ENCODE assay signal across 26 cellular contexts in genomic region chr2:85872536-85873161, GRCh38. TPM values are rescaled to one million over a fixed set of nuclear protein-coding genes. Genes with fewer than 3 reads are reported as not detected.
DNase-seq lines count a peak whose midpoint lies in the region; ATAC-seq and TF ChIP-seq lines count a peak whose summit lies in the region.
"Had no signal": no experiment of that assay in that cellular context is flagged by ENCODE, and none has a peak within 500 bp of the region (broad histone marks: within the 10 kb centered on the region; RNA-seq: fewer than 3 reads in every experiment).

No MANE protein-coding gene starts in this region.

- no peaks in the 10 kb centered on the region for H3K9me3 ChIP-seq in Peyer's patch
- no peaks in the 10 kb centered on the region for H3K9me3 ChIP-seq in vagina
- H3K9me3 ChIP-seq: BE2C, Caco-2, SK-N-SH, thyroid gland had no signal

- no peaks in the 10 kb centered on the region for H3K9me3 Mint-ChIP-seq in natural killer cell treated with Interleukin-12 subunit alpha and Interleukin-12 subunit beta and Interleukin-15 and Interleukin-18, amount 100 ng/mL, for 72 hours
- no peaks in the 10 kb centered on the region for H3K9me3 Mint-ChIP-seq in natural killer cell
- H3K9me3 Mint-ChIP-seq in endothelial cell (ENCODE audit: unreplicated experiment): no peaks in the 10 kb centered on the region
- H3K9me3 Mint-ChIP-seq: activated CD8-positive, alpha-beta T cell treated with anti-CD3 and anti-CD28 coated beads for 36 hours; stimulated activated naive CD8-positive, alpha-beta T cell treated with anti-CD3 and anti-CD28 coated beads, Interleukin-15, Interleukin-2, amounts not matched to agents 100 ng/mL and 50 ng/mL, for 24 hours; T-helper 1 cell treated with Interleukin-12 subunit alpha and Interleukin-12 subunit beta and Interleukin-4 antibody, amounts not matched to agents 30 μg/mL and 1 μg/mL, for 36 hours had no signal

- H3K79me2 ChIP-seq in mesendoderm (ENCODE audit: control insufficient read depth, insufficient read depth, low read length): no peaks in the 10 kb centered on the region

- H3K4me2 ChIP-seq in mesendoderm (ENCODE audit: low read length): no peak overlapping the region
- H3K4me2 ChIP-seq: SK-N-SH had no signal

- no peak overlapping the region for H3K23ac ChIP-seq in mesendoderm (ENCODE audit: low read length)

- H2BK15ac ChIP-seq in mesendoderm (replicated peaks; ENCODE audit: low read depth): no peak overlapping the region

- H3K79me1 ChIP-seq in mesendoderm (ENCODE audit: low read length): no peaks in the 10 kb centered on the region

- no peak overlapping the region for H2BK120ac ChIP-seq in mesendoderm (ENCODE audit: low read depth, low read length)

- peaks cover 37 to 43% of the 10 kb centered on the region in 2 donors for H3K4me1 Mint-ChIP-seq in natural killer cell treated with Interleukin-12 subunit alpha and Interleukin-12 subunit beta and Interleukin-15 and Interleukin-18, amount 100 ng/mL, for 72 hours (ENCODE audit: low read depth in 2 of 2)
- H3K4me1 Mint-ChIP-seq in natural killer cell: peaks cover 60 to 78% of the 10 kb centered on the region in 2 donors
- peaks cover 56% of the 10 kb centered on the region for H3K4me1 Mint-ChIP-seq in endothelial cell (ENCODE audit: unreplicated experiment)

- H3K27me3 Mint-ChIP-seq in natural killer cell treated with Interleukin-12 subunit alpha and Interleukin-12 subunit beta and Interleukin-15 and Interleukin-18, amount 100 ng/mL, for 72 hours: no peaks in the 10 kb centered on the region
- H3K27me3 Mint-ChIP-seq in natural killer cell (ENCODE audit: low read depth in 2 of 2) (no peaks in the 10 kb centered on the region), endothelial cell (ENCODE audit: unreplicated experiment) (peaks cover 11% of the 10 kb centered on the region)
- H3K27me3 Mint-ChIP-seq: activated CD8-positive, alpha-beta T cell treated with anti-CD3 and anti-CD28 coated beads for 36 hours; stimulated activated naive CD8-positive, alpha-beta T cell treated with anti-CD3 and anti-CD28 coated beads, Interleukin-15, Interleukin-2, amounts not matched to agents 100 ng/mL and 50 ng/mL, for 24 hours had no signal

- H3K36me3 ChIP-seq in mesendoderm (ENCODE audit: control insufficient read depth, insufficient read depth, low read length) (no peaks in the 10 kb centered on the region), Peyer's patch (no peaks in the 10 kb centered on the region), vagina (no peaks in the 10 kb centered on the region)
- H3K36me3 ChIP-seq: BE2C, thyroid gland had no signal

- no CpG with 5 or more reads among the region's 16 CpGs for WGBS in mesendoderm (ENCODE audit: extremely low coverage, insufficient coverage, low lambda C conversion rate)

- no peak for DNase-seq in natural killer cell treated with Interleukin-12 subunit alpha and Interleukin-12 subunit beta and Interleukin-15 and Interleukin-18, amount 100 ng/mL, for 72 hours (ENCODE audit: low spot score)
- DNase-seq in natural killer cell (no peak), cerebellum (ENCODE audit: low spot score) (peak; percentile 53), mesendoderm (peak; percentile 62), Peyer's patch (no peak), vagina (ENCODE audit: extremely low spot score in 2 of 2) (no peak), endothelial cell (ENCODE audit: low spot score) (no peak)
- DNase-seq: activated CD8-positive, alpha-beta T cell treated with anti-CD3 and anti-CD28 coated beads for 36 hours; activated effector memory CD4-positive, alpha-beta T cell treated with Interleukin-2 at 50 U/mL for 16 hours; BE2C; Caco-2; GF-D8; Karpas-422; MV-4-11; NCI-H146; NCI-H2107; NCI-H446; NCI-H82; RPMI8226; SK-N-SH; thyroid gland had no signal

- no peak overlapping the region for H3K4ac ChIP-seq in mesendoderm (ENCODE audit: low read depth, low read length)

- no peak overlapping the region for H3K18ac ChIP-seq in mesendoderm (ENCODE audit: low read length)

- no peak overlapping the region for H4K8ac ChIP-seq in mesendoderm (ENCODE audit: low read depth, low read length)

- no peak overlapping the region for H4K5ac ChIP-seq in mesendoderm (ENCODE audit: low read length)

- peaks cover 4% of the 10 kb centered on the region for H3K36me3 Mint-ChIP-seq in natural killer cell treated with Interleukin-12 subunit alpha and Interleukin-12 subunit beta and Interleukin-15 and Interleukin-18, amount 100 ng/mL, for 72 hours
- H3K36me3 Mint-ChIP-seq in natural killer cell (no peaks in the 10 kb centered on the region), endothelial cell (ENCODE audit: low read depth, unreplicated experiment) (peaks cover 33% of the 10 kb centered on the region)

- no peak overlapping the region for H3K4me3 Mint-ChIP-seq in natural killer cell treated with Interleukin-12 subunit alpha and Interleukin-12 subunit beta and Interleukin-15 and Interleukin-18, amount 100 ng/mL, for 72 hours
- no peak overlapping the region for H3K4me3 Mint-ChIP-seq in natural killer cell
- H3K4me3 Mint-ChIP-seq in endothelial cell (ENCODE audit: unreplicated experiment): no peak overlapping the region
- H3K4me3 Mint-ChIP-seq: activated CD8-positive, alpha-beta T cell treated with anti-CD3 and anti-CD28 coated beads for 36 hours; stimulated activated naive CD8-positive, alpha-beta T cell treated with anti-CD3 and anti-CD28 coated beads, Interleukin-15, Interleukin-2, amounts not matched to agents 100 ng/mL and 50 ng/mL, for 24 hours; T-helper 1 cell treated with Interleukin-12 subunit alpha and Interleukin-12 subunit beta and Interleukin-4 antibody, amounts not matched to agents 30 μg/mL and 1 μg/mL, for 36 hours had no signal

- H2BK5ac ChIP-seq in mesendoderm (ENCODE audit: low read length): no peak overlapping the region

- peak overlapping the region; percentile 6 to 43 for H3K27ac Mint-ChIP-seq in natural killer cell treated with Interleukin-12 subunit alpha and Interleukin-12 subunit beta and Interleukin-15 and Interleukin-18, amount 100 ng/mL, for 72 hours
- H3K27ac Mint-ChIP-seq in natural killer cell: peak overlapping the region in 1 of 2 donors; percentile 46
- H3K27ac Mint-ChIP-seq in endothelial cell (ENCODE audit: unreplicated experiment): no peak overlapping the region
- H3K27ac Mint-ChIP-seq: activated CD8-positive, alpha-beta T cell treated with anti-CD3 and anti-CD28 coated beads for 36 hours; stimulated activated naive CD8-positive, alpha-beta T cell treated with anti-CD3 and anti-CD28 coated beads, Interleukin-15, Interleukin-2, amounts not matched to agents 100 ng/mL and 50 ng/mL, for 24 hours; T-helper 1 cell treated with Interleukin-12 subunit alpha and Interleukin-12 subunit beta and Interleukin-4 antibody, amounts not matched to agents 30 μg/mL and 1 μg/mL, for 36 hours had no signal

- intact Hi-C loops in natural killer cell (cut with micrococcal nuclease) (no loop called here), vagina (cut with DNase I) (no loop called here)

- peaks cover 3% of the 10 kb centered on the region for H3K4me1 ChIP-seq in mesendoderm (ENCODE audit: control insufficient read depth, low read depth, low read length)
- no peaks in the 10 kb centered on the region for H3K4me1 ChIP-seq in Peyer's patch
- no peaks in the 10 kb centered on the region for H3K4me1 ChIP-seq in vagina
- H3K4me1 ChIP-seq: BE2C, Caco-2 had no signal

- H3K27ac ChIP-seq in mesendoderm (ENCODE audit: low read depth, low read length) (no peak overlapping the region), Peyer's patch (no peak overlapping the region), vagina (no peak overlapping the region)
- H3K27ac ChIP-seq: HL-60, thyroid gland had no signal

- ATAC-seq in natural killer cell treated with Interleukin-12 subunit alpha and Interleukin-12 subunit beta and Interleukin-15 and Interleukin-18, amount 100 ng/mL, for 72 hours: no peak
- ATAC-seq in natural killer cell (no peak), GM18873 (IDR thresholded peaks at IDR 0.05; ENCODE audit: low FRiP score, unreplicated experiment) (no peak)
- ATAC-seq: activated CD8-positive, alpha-beta T cell treated with anti-CD3 and anti-CD28 coated beads for 36 hours had no signal

- H3K4me3 ChIP-seq in mesendoderm (ENCODE audit: low read length) (no peak overlapping the region), Peyer's patch (no peak overlapping the region), vagina (no peak overlapping the region)
- H3K4me3 ChIP-seq: lung, thyroid gland had no signal

- TF ChIP-seq POLR2A in Peyer's patch (IDR thresholded peaks at IDR 0.05) (no peak), vagina (IDR thresholded peaks at IDR 0.05) (no peak)

- no peak overlapping the region for H2AK5ac ChIP-seq in mesendoderm (ENCODE audit: low read length)

- H3K27me3 ChIP-seq in mesendoderm (ENCODE audit: insufficient read depth, low read length, poor library complexity) (no peaks in the 10 kb centered on the region), Peyer's patch (no peaks in the 10 kb centered on the region), vagina (no peaks in the 10 kb centered on the region)
- H3K27me3 ChIP-seq: BE2C, thyroid gland had no signal

- no peak overlapping the region for H3K56ac ChIP-seq in mesendoderm (ENCODE audit: low read length)

- TF ChIP-seq CTCF in natural killer cell (IDR thresholded peaks at IDR 0.05) (no peak), Peyer's patch (IDR thresholded peaks at IDR 0.05) (no peak), vagina (IDR thresholded peaks at IDR 0.05) (no peak), endothelial cell (IDR thresholded peaks at IDR 0.05; ENCODE audit: unreplicated experiment) (no peak)

- no peak overlapping the region for H3K9ac ChIP-seq in mesendoderm (ENCODE audit: low read length)
- H3K9ac ChIP-seq: SK-N-SH had no signal

RNA-seq across cellular contexts. Expression of gene ST3GAL5, which starts 16.1 kb away (rescaled TPM):
- 10 to 100 TPM; 28.9 to 31.8 TPM for total RNA-seq in natural killer cell treated with Interleukin-12 subunit alpha and Interleukin-12 subunit beta and Interleukin-15 and Interleukin-18, amount 100 ng/mL, for 72 hours
- 10 to 100 TPM; 54.6 to 72.4 (median 66.1) TPM for total RNA-seq in natural killer cell
- total RNA-seq in cerebellum: 61.9 TPM
- polyA plus RNA-seq in mesendoderm (2013, experiment 1 of 2): 1.3 TPM
- polyA plus RNA-seq in mesendoderm (2013, experiment 2 of 2): 0.92 TPM
- 10 to 100 TPM; 10.8 to 23.9 (median 16.5) TPM for total RNA-seq in Peyer's patch
- 16.2 TPM for total RNA-seq in vagina
- total RNA-seq in endothelial cell (ENCODE audit: unreplicated experiment): 49.8 TPM

Comparison
In these comparisons a context has a peak if more than half of its experiments do, and no peak if none do; other contexts are left out.
1. DNase-seq: peak in cerebellum (single experiment) and mesendoderm (single experiment); none in natural killer cell treated with Interleukin-12 subunit alpha and Interleukin-12 subunit beta and Interleukin-15 and Interleukin-18, amount 100 ng/mL, for 72 hours (single experiment), natural killer cell (single experiment), Peyer's patch (0 of 3), vagina (0 of 2) and endothelial cell (single experiment).